Comparison of ENCODE assay signal across 8 cellular contexts in genomic region chr5:54133917-54134316, GRCh38.
"Had no signal": no experiment of that assay in that cellular context is flagged by ENCODE, and none has a peak within 500 bp of the region (broad histone marks: within the 10 kb centered on the region; RNA-seq: fewer than 3 reads in every experiment).

No MANE protein-coding gene starts in this region.

- FAIRE-seq: G401.6, GM12878, GM12891, GM12892, GM18507, GM19239 had no signal

- DNase-seq: GDM1, GF-D8 had no signal

- H3K4me3 ChIP-seq: GM12878 had no signal

- ATAC-seq: GM12878 had no signal
